Comparison of ENCODE assay signal across 13 cellular contexts in the genomic region with DNA sequence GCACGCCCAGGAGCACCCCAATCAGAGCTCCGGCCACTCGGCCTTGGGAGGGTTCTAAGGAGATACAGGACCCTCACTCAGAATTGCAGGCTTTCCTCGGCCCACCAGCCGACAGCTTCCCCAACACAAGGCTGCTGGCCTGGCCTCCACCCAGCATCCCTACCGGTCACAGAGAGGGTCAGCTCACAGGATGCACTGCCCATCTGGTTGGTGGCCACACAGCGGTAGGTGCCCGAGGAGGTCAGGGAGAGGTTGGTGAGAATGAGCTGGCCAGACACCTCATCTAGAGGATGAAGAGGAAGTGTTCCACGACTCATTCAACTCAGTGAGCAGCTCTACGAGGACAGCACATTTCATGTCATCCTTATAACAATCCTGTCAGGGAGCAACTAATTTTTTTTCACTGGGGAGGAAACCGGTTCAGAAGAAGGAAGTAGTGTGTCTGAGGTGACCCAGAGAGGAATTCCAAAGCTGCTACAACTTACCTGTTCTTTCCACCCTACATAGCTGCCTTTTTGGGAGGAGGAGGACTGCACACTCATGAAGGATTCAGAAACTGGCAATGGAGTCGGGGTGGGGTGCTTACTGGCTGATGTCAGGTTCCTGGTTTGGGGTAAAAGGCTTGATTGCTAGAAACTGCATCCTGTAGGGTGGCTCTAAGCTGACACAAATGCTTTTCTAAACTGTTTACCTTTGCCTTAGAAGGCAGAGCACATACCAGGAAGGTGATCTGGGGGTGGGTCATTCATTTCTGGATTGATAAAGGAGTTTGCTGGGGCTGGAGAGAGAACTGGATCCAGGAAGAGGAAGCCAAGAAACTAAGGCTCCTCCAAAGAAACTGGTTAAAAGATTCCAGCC. TPM values are rescaled to one million over a fixed set of nuclear protein-coding genes. Genes with fewer than 3 reads are reported as not detected.
A peak's percentile ranks its signal among the peaks of the same experiment; 100 is the strongest.
DNase-seq lines count a peak whose midpoint lies in the region; ATAC-seq, FAIRE-seq and TF ChIP-seq lines count a peak whose summit lies in the region.
"Had no signal": no experiment of that assay in that cellular context is flagged by ENCODE, and none has a peak within 500 bp of the region (broad histone marks: within the 10 kb centered on the region; RNA-seq: fewer than 3 reads in every experiment).

No MANE protein-coding gene starts in this region.

- no peak for ATAC-seq in activated T-cell treated with anti-CD3 and anti-CD28 coated beads, Interleukin-2, amount 50 U/mL, for 4 hours
- no peak for ATAC-seq in HG03432 (IDR thresholded peaks at IDR 0.05; ENCODE audit: unreplicated experiment)

- no peaks in the 10 kb centered on the region for H3K36me3 Mint-ChIP-seq in activated T-cell treated with anti-CD3 and anti-CD28 coated beads, Interleukin-2, amount 50 U/mL, for 4 hours (ENCODE audit: insufficient read depth)
- H3K36me3 Mint-ChIP-seq in immature natural killer cell (no peaks in the 10 kb centered on the region), type B pancreatic cell (peaks cover 4% of the 10 kb centered on the region)
- H3K36me3 Mint-ChIP-seq: activated naive CD8-positive, alpha-beta T cell treated with anti-CD3 and anti-CD28 coated beads, Interleukin-2, amount 10 ng/mL, durations not matched to agents 7 days and 5 days had no signal

- TF ChIP-seq CTCF in type B pancreatic cell (conservative IDR thresholded peaks at IDR 0.05): no peak

- peaks cover 5% of the 10 kb centered on the region for H3K27me3 Mint-ChIP-seq in activated T-cell treated with anti-CD3 and anti-CD28 coated beads, Interleukin-2, amount 50 U/mL, for 4 hours (ENCODE audit: low read depth)
- H3K27me3 Mint-ChIP-seq in immature natural killer cell (ENCODE audit: low read depth in 3 of 3): peaks cover 6 to 10% (median 8%) of the 10 kb centered on the region in 3 donors
- peaks cover 82% of the 10 kb centered on the region for H3K27me3 Mint-ChIP-seq in type B pancreatic cell

- no peak for DNase-seq in activated T-cell treated with anti-CD3 and anti-CD28 coated beads, Interleukin-2, amount 50 U/mL, for 4 hours
- DNase-seq in activated T-cell treated with anti-CD3 and anti-CD28 coated beads for 4 hours (no peak), SW 1271 (lab: John Stamatoyannopoulos, UW) (peak; percentile 37), immature natural killer cell (no peak), type B pancreatic cell (ENCODE audit: extremely low spot score, unreplicated experiment) (no peak), NCI-H524 (lab: John Stamatoyannopoulos, UW) (no peak), HTR-8/SVneo (ENCODE audit: insufficient read length, low spot score) (no peak)
- DNase-seq: activated CD4-positive, CD25-positive, alpha-beta regulatory T cell treated with anti-CD3 and anti-CD28 coated beads, Interleukin-2, amount 50 U/mL, for 72 hours; activated naive CD8-positive, alpha-beta T cell treated with anti-CD3 and anti-CD28 coated beads, Interleukin-2, amount 10 ng/mL, durations not matched to agents 7 days and 5 days; NCI-H1092 treated with DMSO at 0.1 percent for 48 hours had no signal

- no peaks in the 10 kb centered on the region for H3K9me3 Mint-ChIP-seq in activated T-cell treated with anti-CD3 and anti-CD28 coated beads, Interleukin-2, amount 50 U/mL, for 4 hours
- H3K9me3 Mint-ChIP-seq in immature natural killer cell (no peaks in the 10 kb centered on the region), type B pancreatic cell (no peaks in the 10 kb centered on the region)
- H3K9me3 Mint-ChIP-seq: activated naive CD8-positive, alpha-beta T cell treated with anti-CD3 and anti-CD28 coated beads, Interleukin-2, amount 10 ng/mL, durations not matched to agents 7 days and 5 days had no signal

- H3K4me1 Mint-ChIP-seq in activated T-cell treated with anti-CD3 and anti-CD28 coated beads, Interleukin-2, amount 50 U/mL, for 4 hours (ENCODE audit: low read depth): peaks cover 20% of the 10 kb centered on the region
- H3K4me1 Mint-ChIP-seq in immature natural killer cell (peaks cover 7 to 8% of the 10 kb centered on the region in 2 donors), type B pancreatic cell (ENCODE audit: unreplicated experiment) (peaks cover 10% of the 10 kb centered on the region)

- no peak for FAIRE-seq in HTR-8/SVneo (lab: Jason Lieb, UNC)

- H3K27ac Mint-ChIP-seq in immature natural killer cell (peak overlapping the region in 1 of 6 donors; percentile 40), type B pancreatic cell (peak overlapping the region; percentile 93)
- H3K27ac Mint-ChIP-seq: activated naive CD8-positive, alpha-beta T cell treated with anti-CD3 and anti-CD28 coated beads, Interleukin-2, amount 10 ng/mL, durations not matched to agents 7 days and 5 days had no signal

- H3K4me3 Mint-ChIP-seq in activated T-cell treated with anti-CD3 and anti-CD28 coated beads, Interleukin-2, amount 50 U/mL, for 4 hours: peak overlapping the region; percentile 8
- H3K4me3 Mint-ChIP-seq in immature natural killer cell (peak overlapping the region in 3 of 5 donors; percentile 2 to 52 (median 2)), type B pancreatic cell (peak overlapping the region; percentile 51)
- H3K4me3 Mint-ChIP-seq: activated naive CD8-positive, alpha-beta T cell treated with anti-CD3 and anti-CD28 coated beads, Interleukin-2, amount 10 ng/mL, durations not matched to agents 7 days and 5 days had no signal

RNA-seq across cellular contexts. Expression of a gene that starts 3.3 kb away (rescaled TPM):
- total RNA-seq in activated T-cell treated with anti-CD3 and anti-CD28 coated beads, Interleukin-2, amount 50 U/mL, for 4 hours: not detected
- not detected for polyA plus RNA-seq in immature natural killer cell
- 8.7 and 14.8 TPM in 2 replicates for total RNA-seq in type B pancreatic cell (ENCODE audit: low replicate concordance)
- polyA plus RNA-seq: AG04450 had no signal

RNA-seq across cellular contexts. Expression of a gene that starts 9.0 kb away (rescaled TPM):
- total RNA-seq in activated T-cell treated with anti-CD3 and anti-CD28 coated beads, Interleukin-2, amount 50 U/mL, for 4 hours: 1 to 10 TPM; 1.2 to 2.4 (median 1.6) TPM
- 10 to 100 TPM in 1 of 3 donors, 1 to 10 TPM in 1, under 1 TPM in 1; 0.82 to 11.6 (median 3.0) TPM for polyA plus RNA-seq in immature natural killer cell
- total RNA-seq in type B pancreatic cell (ENCODE audit: low replicate concordance): 3.6 and 17.3 TPM in 2 replicates
- total RNA-seq: kidney epithelial cell had no signal

RNA-seq across cellular contexts. Expression of a gene that starts 13.4 kb away (rescaled TPM):
- total RNA-seq in activated T-cell treated with anti-CD3 and anti-CD28 coated beads, Interleukin-2, amount 50 U/mL, for 4 hours: under 1 TPM; 0.40 to 0.66 (median 0.65) TPM
- 1 to 10 TPM in 1 of 3 donors, under 1 TPM in 1, not detected in 1; 0.30 to 4.3 TPM for polyA plus RNA-seq in immature natural killer cell
- total RNA-seq in type B pancreatic cell (ENCODE audit: low replicate concordance): 3.6 and 3.7 TPM in 2 replicates

RNA-seq across cellular contexts. Expression of a gene that starts 51.5 kb away (rescaled TPM):
- total RNA-seq in activated T-cell treated with anti-CD3 and anti-CD28 coated beads, Interleukin-2, amount 50 U/mL, for 4 hours: 10 to 100 TPM in 1 of 3 donors, 1 to 10 TPM in 2; 9.0 to 10.2 (median 9.2) TPM
- polyA plus RNA-seq in immature natural killer cell: 1 to 10 TPM; 2.8 to 7.2 (median 5.7) TPM
- 13.2 and 27.4 TPM in 2 replicates for total RNA-seq in type B pancreatic cell (ENCODE audit: low replicate concordance)

Comparison
In these comparisons a context has a peak if more than half of its experiments do, and no peak if none do; other contexts are left out.
1. DNase-seq: peak in SW 1271 (2 of 2); none in activated T-cell treated with anti-CD3 and anti-CD28 coated beads, Interleukin-2, amount 50 U/mL, for 4 hours (single experiment), activated T-cell treated with anti-CD3 and anti-CD28 coated beads for 4 hours (single experiment), immature natural killer cell (0 of 3), type B pancreatic cell (single experiment), NCI-H524 (0 of 2) and HTR-8/SVneo (single experiment).
2. Peak in every context shown above with its lines, with median percentiles within 50 percentile points of each other: H3K4me3 Mint-ChIP-seq.